Comparison of ENCODE assay signal across 9 cellular contexts in the genomic region with DNA sequence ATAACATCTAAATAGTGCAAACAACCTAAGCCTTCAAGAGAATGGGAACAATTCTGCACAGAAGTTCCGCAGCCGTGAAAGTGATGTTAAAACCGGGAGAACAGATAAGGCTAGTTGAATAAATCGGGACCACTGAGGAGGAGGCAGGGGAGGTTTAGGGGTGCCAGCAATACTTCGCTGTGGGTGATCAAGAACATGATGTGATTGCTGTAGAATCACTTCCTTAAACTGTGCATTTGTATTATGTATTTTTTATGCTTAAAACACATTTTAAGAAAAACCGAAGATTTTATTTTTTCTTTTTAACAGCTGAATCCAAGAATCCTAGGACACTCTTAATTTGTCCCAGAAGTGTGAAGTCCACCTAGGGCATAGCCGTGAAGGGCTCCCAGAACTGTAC. TPM values are rescaled to one million over a fixed set of nuclear protein-coding genes. Genes with fewer than 3 reads are reported as not detected.
DNase-seq lines count a peak whose midpoint lies in the region; ATAC-seq and TF ChIP-seq lines count a peak whose summit lies in the region.
"Had no signal": no experiment of that assay in that cellular context is flagged by ENCODE, and none has a peak within 500 bp of the region (broad histone marks: within the 10 kb centered on the region; RNA-seq: fewer than 3 reads in every experiment).

No MANE protein-coding gene starts in this region.

- H3K27me3 ChIP-seq in CD8-positive, alpha-beta T cell (ENCODE audit: insufficient read depth, low read length) = peaks cover 3% of the 10 kb centered on the region
- no peaks in the 10 kb centered on the region; the same call in 1 of the 2 replicates for H3K27me3 ChIP-seq in SJCRH30

- TF ChIP-seq CTCF in CD8-positive, alpha-beta T cell (IDR thresholded peaks at IDR 0.05) = no peak
- TF ChIP-seq CTCF in coronary artery (IDR thresholded peaks at IDR 0.05) = no peak
- TF ChIP-seq CTCF in nephron progenitor cell (IDR thresholded peaks at IDR 0.05) = no peak

- no peaks in the 10 kb centered on the region for H3K9me3 ChIP-seq in CD8-positive, alpha-beta T cell (ENCODE audit: low read length)
- H3K9me3 ChIP-seq in SJCRH30 (replicated peaks) = no peaks in the 10 kb centered on the region

- peak overlapping the region; percentile 95 for H3K4me3 Mint-ChIP-seq in CD8-positive, alpha-beta T cell
- peak overlapping the region; percentile 84 for H3K4me3 Mint-ChIP-seq in nephron progenitor cell

- CTCF ChIA-PET in CD8-positive, alpha-beta T cell (lab: Charles Lee) = interaction anchor here (0.8 to 1.5 kb wide), 2 partner anchors 1306 to 1347 kb away, joined by 3 to 6 read pairs; no protein-coding TSS in a partner anchor

- peak overlapping the region; percentile 76 for H3K27ac ChIP-seq in CD8-positive, alpha-beta T cell (ENCODE audit: low read depth, low read length)
- H3K27ac ChIP-seq in coronary artery (no peak overlapping the region), SJCRH30 (no peak overlapping the region)

- peak overlapping the region; percentile 82 for H3K4me3 ChIP-seq in CD8-positive, alpha-beta T cell (ENCODE audit: low read depth, low read length)
- H3K4me3 ChIP-seq in coronary artery (peak overlapping the region; percentile 69), SJCRH30 (no peak overlapping the region)

- no peaks in the 10 kb centered on the region for H3K27me3 Mint-ChIP-seq in CD8-positive, alpha-beta T cell (ENCODE audit: low read depth)
- peaks cover 22% of the 10 kb centered on the region for H3K27me3 Mint-ChIP-seq in nephron progenitor cell (ENCODE audit: low read depth, poor library complexity)

- H3K4me1 Mint-ChIP-seq in CD8-positive, alpha-beta T cell (ENCODE audit: low read depth) = peaks cover 46% of the 10 kb centered on the region
- peaks cover 38% of the 10 kb centered on the region for H3K4me1 Mint-ChIP-seq in nephron progenitor cell

- POLR2A ChIA-PET in CD8-positive, alpha-beta T cell (lab: Charles Lee) = interaction anchor here (0.6 to 2.5 kb wide), 3 partner anchors 32 to 1308 kb away, joined by 4 to 25 read pairs (median 8); partner anchors contain the start of genes RDH14 and TTC32

- H3K4me1 ChIP-seq in CD8-positive, alpha-beta T cell (ENCODE audit: insufficient read depth, low read length) = peaks cover 18% of the 10 kb centered on the region
- peaks cover 8% of the 10 kb centered on the region; the same call in 1 of the 2 replicates for H3K4me1 ChIP-seq in SJCRH30

- H3K36me3 Mint-ChIP-seq in CD8-positive, alpha-beta T cell = peaks cover 35% of the 10 kb centered on the region
- peaks cover 9% of the 10 kb centered on the region for H3K36me3 Mint-ChIP-seq in nephron progenitor cell (ENCODE audit: low read depth)

- H3K36me3 ChIP-seq in CD8-positive, alpha-beta T cell (ENCODE audit: insufficient read depth, low read length) = no peaks in the 10 kb centered on the region
- H3K36me3 ChIP-seq in SJCRH30 = no peaks in the 10 kb centered on the region

- peak overlapping the region; percentile 97 for H3K27ac Mint-ChIP-seq in CD8-positive, alpha-beta T cell
- no peak overlapping the region for H3K27ac Mint-ChIP-seq in nephron progenitor cell

- no peak for ATAC-seq in CD8-positive, alpha-beta T cell
- peak; percentile 2 for ATAC-seq in HG02840 (IDR thresholded peaks at IDR 0.05; ENCODE audit: low FRiP score, unreplicated experiment)
- no peak for ATAC-seq in GM21576 (IDR thresholded peaks at IDR 0.05; ENCODE audit: unreplicated experiment)

- no peaks in the 10 kb centered on the region for H3K9me3 Mint-ChIP-seq in CD8-positive, alpha-beta T cell
- H3K9me3 Mint-ChIP-seq in nephron progenitor cell = no peaks in the 10 kb centered on the region

- intact Hi-C loops in CD8-positive, alpha-beta T cell (cut with DNase I, micrococcal nuclease) = loop anchor here in 1 of 2 experiments (2.0 kb wide), 1 partner anchor 33 kb away; the partner anchor contains the start of gene TTC32

- DNase-seq in CD8-positive, alpha-beta T cell = no peak
- DNase-seq in coronary artery (ENCODE audit: low spot score) (no peak), nephron progenitor cell (no peak), SJCRH30 (no peak), NCI-H187 (lab: John Stamatoyannopoulos, UW) (no peak), dermis blood vessel endothelial cell (no peak)
- DNase-seq: MV-4-11 had no signal

RNA-seq across cellular contexts. Expression of gene TTC32, which starts 33.6 kb away (rescaled TPM):
- total RNA-seq in CD8-positive, alpha-beta T cell = 10 to 100 TPM; 33.7 to 35.8 TPM
- total RNA-seq in SJCRH30 (2014; rRNA removed; shearing (Covaris generic)) = 17.4 and 21.1 TPM in 2 replicates
- total RNA-seq in dermis blood vessel endothelial cell = 8.1 and 9.4 TPM in 2 replicates
